31 cellular contexts compared by ENCODE assay signal in the genomic region with DNA sequence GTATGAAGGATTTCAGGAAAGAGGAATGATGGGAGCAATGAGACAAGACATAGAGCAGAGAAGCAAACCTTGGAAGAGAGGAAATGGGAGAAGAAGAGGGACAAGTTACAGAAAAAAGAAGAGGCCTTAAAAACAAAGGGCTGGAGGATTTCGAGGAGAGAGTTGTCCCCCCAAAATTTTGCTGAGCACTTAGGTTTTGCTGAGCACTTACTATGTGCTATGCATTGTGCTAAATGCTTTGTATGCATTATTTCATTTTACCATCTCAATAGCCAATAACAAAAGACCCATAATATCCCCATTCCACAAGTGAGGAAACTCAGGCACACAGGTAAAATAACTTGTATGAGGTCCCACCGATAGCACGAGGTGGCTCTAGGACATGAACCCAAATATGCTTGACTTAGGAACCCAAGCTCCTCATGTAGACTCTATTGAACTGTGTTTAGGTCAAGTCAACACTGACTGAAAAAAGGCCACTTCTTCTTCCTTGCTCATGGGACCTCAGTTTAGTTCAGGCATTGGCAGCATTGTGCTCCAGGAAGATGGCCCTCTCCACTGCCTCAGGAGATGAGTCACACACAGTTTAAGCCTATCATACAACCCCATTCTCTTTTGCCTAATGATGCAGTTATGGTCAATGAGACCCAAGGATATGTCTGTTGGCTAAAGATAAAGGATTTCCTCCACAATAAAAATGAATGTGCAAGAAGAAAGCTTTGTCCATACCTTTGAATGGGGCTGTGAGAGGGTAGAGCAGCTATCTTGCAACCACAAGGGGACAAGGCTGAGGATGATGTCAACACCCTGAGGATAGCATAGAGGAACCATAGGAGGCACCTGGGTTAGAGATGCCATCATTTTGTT. TPM values are rescaled to one million over a fixed set of nuclear protein-coding genes. Genes with fewer than 3 reads are reported as not detected.
DNase-seq lines count a peak whose midpoint lies in the region; ATAC-seq, FAIRE-seq and TF ChIP-seq lines count a peak whose summit lies in the region.
"Had no signal": no experiment of that assay in that cellular context is flagged by ENCODE, and none has a peak within 500 bp of the region (broad histone marks: within the 10 kb centered on the region; RNA-seq: fewer than 3 reads in every experiment).

No MANE protein-coding gene starts in this region.

- H3K9me3 ChIP-seq in HepG2 (ENCODE audit: low read length) (no peaks in the 10 kb centered on the region), right lobe of liver (no peaks in the 10 kb centered on the region)
- H3K9me3 ChIP-seq: breast epithelium, testis had no signal

- TF ChIP-seq CTCF in HepG2 (CRISPR knock-in tag; IDR thresholded peaks at IDR 0.05) (no peak), right lobe of liver (IDR thresholded peaks at IDR 0.05) (no peak), bronchial epithelial cell (IDR thresholded peaks at IDR 0.05; ENCODE audit: insufficient read depth, low read length, severe bottlenecking) (no peak)

- TF ChIP-seq EP300 in HepG2 (IDR thresholded peaks at IDR 0.05; ENCODE audit: low read depth in 2 of 2, low read length in 2 of 2) (no peak), HepG2 (CRISPR knock-in tag; IDR thresholded peaks at IDR 0.05; ENCODE audit: borderline replicate concordance) (no peak)

- in situ Hi-C loops in HepG2 (cut with HindIII; ENCODE audit: extremely low pct_ligation_motif_present, low pct_unique_long_range_greater_than_20kb): no loop called here

- intact Hi-C loops in HepG2 (cut with micrococcal nuclease; ENCODE audit: unreplicated experiment) (no loop called here), right lobe of liver (cut with DNase I) (no loop called here)

- TF ChIP-seq POLR2A in HepG2 (IDR thresholded peaks at IDR 0.05; ENCODE audit: insufficient read depth in 1 of 2, low read depth in 2 of 2, low read length in 2 of 2): no peak
- no peak for TF ChIP-seq POLR2A in right lobe of liver (IDR thresholded peaks at IDR 0.05)

- no peak overlapping the region for H3K4me3 ChIP-seq in HepG2 (replicated peaks in 1 of 3; ENCODE audit: insufficient read depth in 1 of 3, low read depth in 2 of 3, low read length in 3 of 3)
- no peak overlapping the region for H3K4me3 ChIP-seq in right lobe of liver
- no peak overlapping the region for H3K4me3 ChIP-seq in bronchial epithelial cell (ENCODE audit: low read depth, low read length)
- H3K4me3 ChIP-seq: breast epithelium, SK-N-MC, testis had no signal

- H3K4me1 ChIP-seq in HepG2 (ENCODE audit: insufficient read depth, low read length) (peaks cover 14% of the 10 kb centered on the region; the same call in 1 of the 2 replicates), right lobe of liver (peaks cover 0 to 10% (median 4%) of the 10 kb centered on the region in 4 donors)
- H3K4me1 ChIP-seq: breast epithelium, testis had no signal

- H4K20me1 ChIP-seq in HepG2 (ENCODE audit: insufficient read depth, low read length): no peaks in the 10 kb centered on the region

- H3K79me2 ChIP-seq in HepG2 (ENCODE audit: insufficient read depth, low read length): no peaks in the 10 kb centered on the region

- H2AFZ ChIP-seq in HepG2 (ENCODE audit: low read length): no peak overlapping the region

- no peak overlapping the region for H3K9ac ChIP-seq in HepG2 (ENCODE audit: insufficient read depth, low read depth, low read length)

- TF ChIP-seq RAD21 in HepG2 (CRISPR knock-in tag; IDR thresholded peaks at IDR 0.05): no peak

- POLR2A ChIA-PET in HepG2 (lab: Yijun Ruan, JAX): no interaction called here

- ATAC-seq in HepG2: no peak
- no peak for ATAC-seq in right lobe of liver
- ATAC-seq: activated naive CD4-positive, alpha-beta T cell treated with anti-CD3 and anti-CD28 coated beads, Interleukin-2, amount 50 U/mL, for 72 hours; right cardiac atrium had no signal

- no peaks in the 10 kb centered on the region for H3K36me3 ChIP-seq in HepG2 (replicated peaks in 1 of 2; ENCODE audit: control insufficient read depth in 1 of 2, insufficient read depth in 2 of 2, low read length in 2 of 2)
- no peaks in the 10 kb centered on the region for H3K36me3 ChIP-seq in right lobe of liver
- no peaks in the 10 kb centered on the region for H3K36me3 ChIP-seq in bronchial epithelial cell (ENCODE audit: control insufficient read depth, insufficient read depth, low read length)
- H3K36me3 ChIP-seq: breast epithelium, WERI-Rb-1 had no signal

- FAIRE-seq in HepG2 (lab: Jason Lieb, UNC) (no peak), bronchial epithelial cell (lab: Jason Lieb, UNC) (peak; percentile 52)
- FAIRE-seq: A204.1, colon, GM12891, keratinocyte had no signal

- CTCF ChIA-PET in HepG2 (lab: Yijun Ruan, JAX; ENCODE audit: low intra/inter-chr PET ratio, low total read pairs): no interaction called here

- WGBS in HepG2 (ENCODE audit: low lambda C conversion rate): 13% methylated on average over 3 of the region's 3 CpGs
- 92% methylated on average over 3 of the region's 3 CpGs for WGBS in right lobe of liver (ENCODE audit: insufficient coverage, low coverage, low lambda C conversion rate, missing lambda C conversion rate)

- H3K27ac ChIP-seq in HepG2 (ENCODE audit: extremely low read length, insufficient read depth, low read length) (no peak overlapping the region), right lobe of liver (no peak overlapping the region)
- H3K27ac ChIP-seq: breast epithelium, SK-N-MC, testis, WERI-Rb-1 had no signal

- no TSS peak for BruUV-seq in HepG2 (replicated peaks; lab: Mats Ljungman, UMichigan)

- no peak overlapping the region for H3K4me2 ChIP-seq in HepG2 (ENCODE audit: low read depth, low read length)

- H3K27me3 ChIP-seq in HepG2 (ENCODE audit: control insufficient read depth in 1 of 2, insufficient read depth in 2 of 2, low read length in 2 of 2) (peaks cover 5 to 50% of the 10 kb centered on the region in 2 experiments; a peak in 4 of 5 replicates), right lobe of liver (no peaks in the 10 kb centered on the region), bronchial epithelial cell (ENCODE audit: control insufficient read depth, insufficient read depth, low read length) (peaks cover 2% of the 10 kb centered on the region)
- H3K27me3 ChIP-seq: breast epithelium, testis had no signal

- no peak for DNase-seq in HepG2 (ENCODE audit: low spot score)
- DNase-seq in right lobe of liver: no peak
- DNase-seq in OCI-M1 (lab: John Stamatoyannopoulos, UW): peak; percentile 97
- DNase-seq in bronchial epithelial cell (ENCODE audit: low read depth): no peak
- no peak for DNase-seq in stimulated activated CD4-positive, alpha-beta T cell treated with anti-CD3 and anti-CD28 coated beads, Interleukin-2, amount 100 ng/mL, for 24 hours
- DNase-seq in NCI-H1436 treated with DMSO at 0.1 percent for 48 hours (lab: John Stamatoyannopoulos, UW): no peak
- no peak for DNase-seq in stimulated activated CD4-positive, alpha-beta T cell treated with anti-CD3 and anti-CD28 coated beads, Interleukin-15, amount 100 ng/mL, for 24 hours
- DNase-seq in GM19238 (ENCODE audit: insufficient read length, low spot score): no peak
- DNase-seq: activated CD4-positive, alpha-beta T cell treated with anti-CD3 and anti-CD28 coated beads for 4 hours; activated effector memory CD4-positive, alpha-beta T cell treated with Interleukin-2 at 50 U/mL for 16 hours; activated T-cell treated with anti-CD3 and anti-CD28 coated beads for 4 hours; anterior cingulate cortex; effector memory CD4-positive, alpha-beta T cell; H7; head of caudate nucleus; Karpas-422; NCI-H1092 treated with DMSO at 0.1 percent for 48 hours; NCI-H187; right cardiac atrium; stimulated activated CD8-positive, alpha-beta memory T cell treated with anti-CD3 and anti-CD28 coated beads, Interleukin-4, amount 100 ng/mL, for 48 hours; testis; WERI-Rb-1 had no signal

RNA-seq across cellular contexts. Expression of gene TRIM63, which starts 2.7 kb away (rescaled TPM):
- total RNA-seq in HepG2 (2016; rRNA removed; fragmentation: Illumina TruSeq; extraction: Trizol) (not detected in 2 replicates), right lobe of liver (1 to 10 TPM in 1 of 6 experiments, under 1 TPM in 2, not detected in 3; 0.18 to 3.5 (median 0.49) TPM), bronchial epithelial cell (0.13 TPM in 1 of 2 replicates, not detected in the other)
- total RNA-seq in HepG2 (2016; cell fraction: cytosol; rRNA removed; fragmentation: Illumina TruSeq; extraction: Trizol; ENCODE audit: low read depth): not detected in 2 replicates
- not detected in 2 replicates for total RNA-seq in HepG2 (2016; cell fraction: insoluble cytoplasmic fraction; rRNA removed; fragmentation: Illumina TruSeq; extraction: Trizol)
- not detected in 2 replicates for total RNA-seq in HepG2 (2016; cell fraction: membrane; rRNA removed; fragmentation: Illumina TruSeq; extraction: Trizol)
- not detected in 2 replicates for total RNA-seq in HepG2 (2016; cell fraction: nucleus; rRNA removed; fragmentation: Illumina TruSeq; extraction: Trizol)
- not detected in 2 replicates for polyA plus RNA-seq in HepG2 (2011; rRNA removed)
- polyA plus RNA-seq in HepG2 (2011; cell fraction: cytosol; rRNA removed): not detected in 2 replicates
- not detected in 2 replicates for polyA plus RNA-seq in HepG2 (2011; cell fraction: nucleus; rRNA removed)
- not detected in 2 replicates for polyA plus RNA-seq in HepG2 (2012)
- polyA plus RNA-seq in HepG2 (2016; cell fraction: cytosol; fragmentation: Illumina TruSeq; extraction: Trizol; ENCODE audit: low read depth): not detected in 2 replicates
- polyA plus RNA-seq in HepG2 (2016; cell fraction: insoluble cytoplasmic fraction; fragmentation: Illumina TruSeq; extraction: Trizol; ENCODE audit: low read depth): not detected in 2 replicates
- polyA plus RNA-seq in HepG2 (2016; cell fraction: membrane; fragmentation: Illumina TruSeq; extraction: Trizol; ENCODE audit: low read depth): not detected in 2 replicates
- not detected in 2 replicates for polyA plus RNA-seq in HepG2 (2016; cell fraction: nucleus; fragmentation: Illumina TruSeq; extraction: Trizol; ENCODE audit: insufficient read depth, low read depth)
- not detected in 2 replicates for polyA minus RNA-seq in HepG2 (2011; rRNA and poly(A)+ RNA removed; ENCODE audit: low replicate concordance)
- not detected in 2 replicates for polyA minus RNA-seq in HepG2 (2011; cell fraction: cytosol; rRNA and poly(A)+ RNA removed)
- not detected in 2 replicates for polyA minus RNA-seq in HepG2 (2011; cell fraction: nucleus; rRNA and poly(A)+ RNA removed)
- total RNA-seq: epithelial cell of proximal tubule, NCI-H460 had no signal
- polyA plus RNA-seq: keratinocyte had no signal

RNA-seq across cellular contexts. Expression of gene SLC30A2, which starts 24.3 kb away (rescaled TPM):
- total RNA-seq in HepG2 (2016; rRNA removed; fragmentation: Illumina TruSeq; extraction: Trizol) (not detected in 2 replicates), right lobe of liver (under 1 TPM in 5 of 6 experiments, not detected in 1; 0.07 to 0.31 (median 0.22) TPM), bronchial epithelial cell (0.13 TPM in 1 of 2 replicates, not detected in the other)
- total RNA-seq in HepG2 (2016; cell fraction: cytosol; rRNA removed; fragmentation: Illumina TruSeq; extraction: Trizol; ENCODE audit: low read depth): not detected in 2 replicates
- total RNA-seq in HepG2 (2016; cell fraction: insoluble cytoplasmic fraction; rRNA removed; fragmentation: Illumina TruSeq; extraction: Trizol): 0.04 TPM in 1 of 2 replicates, not detected in the other
- total RNA-seq in HepG2 (2016; cell fraction: membrane; rRNA removed; fragmentation: Illumina TruSeq; extraction: Trizol): not detected in 2 replicates
- total RNA-seq in HepG2 (2016; cell fraction: nucleus; rRNA removed; fragmentation: Illumina TruSeq; extraction: Trizol): not detected in 2 replicates
- not detected in 2 replicates for polyA plus RNA-seq in HepG2 (2011; rRNA removed)
- not detected in 2 replicates for polyA plus RNA-seq in HepG2 (2011; cell fraction: cytosol; rRNA removed)
- not detected in 2 replicates for polyA plus RNA-seq in HepG2 (2011; cell fraction: nucleus; rRNA removed)
- not detected in 2 replicates for polyA plus RNA-seq in HepG2 (2012)
- not detected in 2 replicates for polyA plus RNA-seq in HepG2 (2016; cell fraction: cytosol; fragmentation: Illumina TruSeq; extraction: Trizol; ENCODE audit: low read depth)
- not detected in 2 replicates for polyA plus RNA-seq in HepG2 (2016; cell fraction: insoluble cytoplasmic fraction; fragmentation: Illumina TruSeq; extraction: Trizol; ENCODE audit: low read depth)
- not detected in 2 replicates for polyA plus RNA-seq in HepG2 (2016; cell fraction: membrane; fragmentation: Illumina TruSeq; extraction: Trizol; ENCODE audit: low read depth)
- not detected in 2 replicates for polyA plus RNA-seq in HepG2 (2016; cell fraction: nucleus; fragmentation: Illumina TruSeq; extraction: Trizol; ENCODE audit: insufficient read depth, low read depth)
- 0.05 and 0.32 TPM in 2 replicates for polyA minus RNA-seq in HepG2 (2011; rRNA and poly(A)+ RNA removed; ENCODE audit: low replicate concordance)
- polyA minus RNA-seq in HepG2 (2011; cell fraction: cytosol; rRNA and poly(A)+ RNA removed): not detected in 2 replicates
- not detected in 2 replicates for polyA minus RNA-seq in HepG2 (2011; cell fraction: nucleus; rRNA and poly(A)+ RNA removed)
- total RNA-seq: activated naive CD4-positive, alpha-beta T cell treated with anti-CD3 and anti-CD28 coated beads, Interleukin-2, amount 50 U/mL, for 72 hours; epithelial cell of proximal tubule; NCI-H460 had no signal
- polyA plus RNA-seq: keratinocyte had no signal

RNA-seq across cellular contexts. Expression of gene PDIK1L, which starts 41.5 kb away (rescaled TPM):
- total RNA-seq in HepG2 (2016; rRNA removed; fragmentation: Illumina TruSeq; extraction: Trizol) (4.6 and 5.8 TPM in 2 replicates), right lobe of liver (1 to 10 TPM; 3.8 to 7.5 (median 5.1) TPM), bronchial epithelial cell (8.4 and 8.7 TPM in 2 replicates)
- 0.51 and 0.53 TPM in 2 replicates for total RNA-seq in HepG2 (2016; cell fraction: cytosol; rRNA removed; fragmentation: Illumina TruSeq; extraction: Trizol; ENCODE audit: low read depth)
- 4.4 and 6.6 TPM in 2 replicates for total RNA-seq in HepG2 (2016; cell fraction: insoluble cytoplasmic fraction; rRNA removed; fragmentation: Illumina TruSeq; extraction: Trizol)
- total RNA-seq in HepG2 (2016; cell fraction: membrane; rRNA removed; fragmentation: Illumina TruSeq; extraction: Trizol): 2.5 and 2.9 TPM in 2 replicates
- total RNA-seq in HepG2 (2016; cell fraction: nucleus; rRNA removed; fragmentation: Illumina TruSeq; extraction: Trizol): 3.9 and 4.1 TPM in 2 replicates
- polyA plus RNA-seq in HepG2 (2011; rRNA removed): 1.2 and 1.9 TPM in 2 replicates
- 0.83 and 1.0 TPM in 2 replicates for polyA plus RNA-seq in HepG2 (2011; cell fraction: cytosol; rRNA removed)
- polyA plus RNA-seq in HepG2 (2011; cell fraction: nucleus; rRNA removed): 1.3 and 1.5 TPM in 2 replicates
- 1.7 and 2.7 TPM in 2 replicates for polyA plus RNA-seq in HepG2 (2012)
- 0.14 and 0.24 TPM in 2 replicates for polyA plus RNA-seq in HepG2 (2016; cell fraction: cytosol; fragmentation: Illumina TruSeq; extraction: Trizol; ENCODE audit: low read depth)
- polyA plus RNA-seq in HepG2 (2016; cell fraction: insoluble cytoplasmic fraction; fragmentation: Illumina TruSeq; extraction: Trizol; ENCODE audit: low read depth): 3.9 and 4.2 TPM in 2 replicates
- 0.95 and 0.99 TPM in 2 replicates for polyA plus RNA-seq in HepG2 (2016; cell fraction: membrane; fragmentation: Illumina TruSeq; extraction: Trizol; ENCODE audit: low read depth)
- 5.3 and 5.7 TPM in 2 replicates for polyA plus RNA-seq in HepG2 (2016; cell fraction: nucleus; fragmentation: Illumina TruSeq; extraction: Trizol; ENCODE audit: insufficient read depth, low read depth)
- 0.96 and 5.8 TPM in 2 replicates for polyA minus RNA-seq in HepG2 (2011; rRNA and poly(A)+ RNA removed; ENCODE audit: low replicate concordance)
- polyA minus RNA-seq in HepG2 (2011; cell fraction: cytosol; rRNA and poly(A)+ RNA removed): 1.9 and 2.7 TPM in 2 replicates
- polyA minus RNA-seq in HepG2 (2011; cell fraction: nucleus; rRNA and poly(A)+ RNA removed): 4.1 and 5.1 TPM in 2 replicates

RNA-seq across cellular contexts. Expression of gene EXTL1, which starts 48.6 kb away (rescaled TPM):
- total RNA-seq in HepG2 (2016; rRNA removed; fragmentation: Illumina TruSeq; extraction: Trizol): 0.28 and 0.35 TPM in 2 replicates
- total RNA-seq in HepG2 (2016; cell fraction: cytosol; rRNA removed; fragmentation: Illumina TruSeq; extraction: Trizol; ENCODE audit: low read depth): 0.09 and 0.20 TPM in 2 replicates
- total RNA-seq in HepG2 (2016; cell fraction: insoluble cytoplasmic fraction; rRNA removed; fragmentation: Illumina TruSeq; extraction: Trizol): 0.19 and 0.52 TPM in 2 replicates
- total RNA-seq in HepG2 (2016; cell fraction: membrane; rRNA removed; fragmentation: Illumina TruSeq; extraction: Trizol): 0.19 and 0.48 TPM in 2 replicates
- 0.69 and 0.78 TPM in 2 replicates for total RNA-seq in HepG2 (2016; cell fraction: nucleus; rRNA removed; fragmentation: Illumina TruSeq; extraction: Trizol)
- 1.0 and 1.5 TPM in 2 replicates for polyA plus RNA-seq in HepG2 (2011; rRNA removed)
- 0.60 and 0.75 TPM in 2 replicates for polyA plus RNA-seq in HepG2 (2011; cell fraction: cytosol; rRNA removed)
- 4.9 and 5.4 TPM in 2 replicates for polyA plus RNA-seq in HepG2 (2011; cell fraction: nucleus; rRNA removed)
- polyA plus RNA-seq in HepG2 (2012): 0.87 and 1.2 TPM in 2 replicates
- 0.07 and 0.11 TPM in 2 replicates for polyA plus RNA-seq in HepG2 (2016; cell fraction: cytosol; fragmentation: Illumina TruSeq; extraction: Trizol; ENCODE audit: low read depth)
- polyA plus RNA-seq in HepG2 (2016; cell fraction: insoluble cytoplasmic fraction; fragmentation: Illumina TruSeq; extraction: Trizol; ENCODE audit: low read depth): 0.26 and 0.27 TPM in 2 replicates
- polyA plus RNA-seq in HepG2 (2016; cell fraction: membrane; fragmentation: Illumina TruSeq; extraction: Trizol; ENCODE audit: low read depth): 0.18 and 0.20 TPM in 2 replicates
- 0.52 and 0.65 TPM in 2 replicates for polyA plus RNA-seq in HepG2 (2016; cell fraction: nucleus; fragmentation: Illumina TruSeq; extraction: Trizol; ENCODE audit: insufficient read depth, low read depth)
- polyA minus RNA-seq in HepG2 (2011; rRNA and poly(A)+ RNA removed; ENCODE audit: low replicate concordance): 0.12 and 2.8 TPM in 2 replicates
- 0.20 and 0.53 TPM in 2 replicates for polyA minus RNA-seq in HepG2 (2011; cell fraction: cytosol; rRNA and poly(A)+ RNA removed)
- polyA minus RNA-seq in HepG2 (2011; cell fraction: nucleus; rRNA and poly(A)+ RNA removed): 4.1 and 5.9 TPM in 2 replicates
- under 1 TPM in 2 of 6 experiments, not detected in 4; 0.06 to 0.19 TPM for total RNA-seq in right lobe of liver
- total RNA-seq in bronchial epithelial cell: not detected in 2 replicates
- total RNA-seq: activated naive CD4-positive, alpha-beta T cell treated with anti-CD3 and anti-CD28 coated beads, Interleukin-2, amount 50 U/mL, for 72 hours had no signal
